11 cellular contexts compared by ENCODE assay signal in genomic region chr15:65066635-65067333, GRCh38. TPM values are rescaled to one million over a fixed set of nuclear protein-coding genes. Genes with fewer than 3 reads are reported as not detected.
A peak's percentile ranks its signal among the peaks of the same experiment; 100 is the strongest.
DNase-seq lines count a peak whose midpoint lies in the region; ATAC-seq and TF ChIP-seq lines count a peak whose summit lies in the region.
"Had no signal": no experiment of that assay in that cellular context is flagged by ENCODE, and none has a peak within 500 bp of the region (broad histone marks: within the 10 kb centered on the region; RNA-seq: fewer than 3 reads in every experiment).

No MANE protein-coding gene starts in this region.

- H3K36me3 ChIP-seq in cardiac muscle cell = no peaks in the 10 kb centered on the region
- no peaks in the 10 kb centered on the region for H3K36me3 ChIP-seq in neuronal stem cell (replicated peaks in 1 of 2; ENCODE audit: control insufficient read depth in 2 of 2, insufficient read depth in 2 of 2, low read length in 2 of 2)
- H3K36me3 ChIP-seq in uterus = no peaks in the 10 kb centered on the region

- in situ Hi-C loops in G401 (cut with HindIII; ENCODE audit: low sequenced_read_pairs) = no loop called here

- no peak overlapping the region for H4K91ac ChIP-seq in neuronal stem cell (ENCODE audit: low read depth, low read length, poor library complexity)

- no peak overlapping the region for H3K14ac ChIP-seq in neuronal stem cell (ENCODE audit: low read length)

- peak overlapping the region; percentile 73 for H3K4me2 ChIP-seq in neuronal stem cell (ENCODE audit: insufficient read depth, low read length, poor library complexity, severe bottlenecking)

- no peak overlapping the region for H4K8ac ChIP-seq in neuronal stem cell (ENCODE audit: low read depth, low read length)

- H3K4me3 ChIP-seq in cardiac muscle cell (peak overlapping the region; percentile 24), neuronal stem cell (ENCODE audit: low read length in 2 of 2) (peak overlapping the region in 1 of 2 donors; percentile 79), uterus (peak overlapping the region; percentile 43 to 58)

- H2BK12ac ChIP-seq in neuronal stem cell (ENCODE audit: low read length) = no peak overlapping the region

- H3K27me3 ChIP-seq in cardiac muscle cell (no peaks in the 10 kb centered on the region), neuronal stem cell (ENCODE audit: control insufficient read depth in 3 of 3, insufficient read depth in 3 of 3, low read depth in 1 of 3, low read length in 3 of 3) (peaks cover 0 to 51% (median 0%) of the 10 kb centered on the region in 3 experiments), uterus (no peaks in the 10 kb centered on the region)

- intact Hi-C loops in Right ventricle myocardium inferior (cut with DNase I) = no loop called here
- intact Hi-C loops in left ventricle myocardium superior (cut with micrococcal nuclease) = no loop called here
- intact Hi-C loops in uterus (cut with DNase I; ENCODE audit: low total_unique reads) = no loop called here

- ATAC-seq in Right ventricle myocardium inferior = no peak
- ATAC-seq in left ventricle myocardium superior = peak; percentile 2
- ATAC-seq in HG02840 (IDR thresholded peaks at IDR 0.05; ENCODE audit: low FRiP score, unreplicated experiment) = no peak

- H2BK15ac ChIP-seq in neuronal stem cell (ENCODE audit: low read length) = peak overlapping the region; percentile 88

- peak in 1 of 2 donors; percentile 37 for TF ChIP-seq POLR2A in uterus (IDR thresholded peaks at IDR 0.05)

- H3K23ac ChIP-seq in neuronal stem cell (ENCODE audit: low read depth, low read length, poor library complexity) = no peak overlapping the region

- no peak overlapping the region for H3K9ac ChIP-seq in neuronal stem cell (ENCODE audit: low read depth, low read length, poor library complexity)

- no CpG with 5 or more reads among the region's 10 CpGs for WGBS in neuronal stem cell (ENCODE audit: extremely low coverage in 2 of 2, insufficient read length in 2 of 2, insufficient replicate concordance in 1 of 2), 2 donors

- H3K4me1 ChIP-seq in cardiac muscle cell (ENCODE audit: low read depth) (peaks cover 42% of the 10 kb centered on the region), neuronal stem cell (ENCODE audit: control insufficient read depth in 2 of 2, insufficient read depth in 1 of 2, low read depth in 1 of 2, low read length in 2 of 2) (peaks cover 8 to 26% of the 10 kb centered on the region in 2 donors), uterus (peaks cover 13 to 22% of the 10 kb centered on the region in 2 donors)

- H3K27ac ChIP-seq in cardiac muscle cell (no peak overlapping the region), neuronal stem cell (replicated peaks; ENCODE audit: low read length) (peak overlapping the region; percentile 1), uterus (peak overlapping the region; percentile 80 to 98)

- H3K9me3 ChIP-seq in cardiac muscle cell (ENCODE audit: low read depth) = no peaks in the 10 kb centered on the region
- no peaks in the 10 kb centered on the region for H3K9me3 ChIP-seq in neuronal stem cell (replicated peaks in 1 of 2; ENCODE audit: control insufficient read depth in 2 of 2, insufficient read depth in 1 of 2, low read depth in 1 of 2, low read length in 2 of 2)
- no peaks in the 10 kb centered on the region for H3K9me3 ChIP-seq in uterus

- DNase-seq in cardiac muscle cell (ENCODE audit: low read depth in 1 of 2, low spot score in 1 of 2) = no peak
- DNase-seq in Right ventricle myocardium inferior (ENCODE audit: missing footprints) = no peak
- no peak for DNase-seq in left ventricle myocardium superior
- DNase-seq in neuronal stem cell (ENCODE audit: low spot score) = no peak
- peak; percentile 85 to 91 for DNase-seq in uterus
- no peak for DNase-seq in G401 (ENCODE audit: low spot score)
- no peak for DNase-seq in COLO829 (ENCODE audit: low spot score)
- DNase-seq: immature natural killer cell, NCI-H524 treated with DMSO at 0.1 percent for 48 hours had no signal

- H3K18ac ChIP-seq in neuronal stem cell (ENCODE audit: low read length) = peak overlapping the region; percentile 94

- no peak for TF ChIP-seq CTCF in cardiac muscle cell (IDR thresholded peaks at IDR 0.05; ENCODE audit: low read depth, low read length)
- TF ChIP-seq CTCF in uterus (IDR thresholded peaks at IDR 0.05) = no peak

- peak overlapping the region; percentile 65 for H2AFZ ChIP-seq in neuronal stem cell (ENCODE audit: low read length)

- no peak overlapping the region for H3K4ac ChIP-seq in neuronal stem cell (ENCODE audit: low read length)

- no peak overlapping the region for H2BK5ac ChIP-seq in neuronal stem cell (ENCODE audit: low read length)

- H2BK120ac ChIP-seq in neuronal stem cell (ENCODE audit: low read depth, low read length) = peak overlapping the region; percentile 36

- H3K79me1 ChIP-seq in neuronal stem cell (ENCODE audit: low read depth, low read length) = no peaks in the 10 kb centered on the region

- H2AK5ac ChIP-seq in neuronal stem cell (ENCODE audit: low read depth, low read length) = peak overlapping the region; percentile 21

RNA-seq across cellular contexts. Expression of gene RASL12, which starts 1.0 kb away (rescaled TPM):
- total RNA-seq in cardiac muscle cell (7.0 and 38.2 TPM in 2 replicates), Right ventricle myocardium inferior (23.3 TPM), left ventricle myocardium superior (18.9 TPM), uterus (100 to 1,000 TPM in 1 of 4 donors, 10 to 100 TPM in 3; 65.3 to 116 (median 76.6) TPM)
- 4.0 and 28.4 TPM in 2 replicates for polyA plus RNA-seq in cardiac muscle cell
- 4.1 TPM for polyA plus RNA-seq in neuronal stem cell (2013, experiment 1 of 2)
- 4.2 TPM for polyA plus RNA-seq in neuronal stem cell (2013, experiment 2 of 2)
- not detected in 2 replicates for total RNA-seq in G401 (2014; rRNA removed; shearing (Covaris generic))
- polyA plus RNA-seq: immature natural killer cell had no signal

RNA-seq across cellular contexts. Expression of gene KBTBD13, which starts 9.8 kb away (rescaled TPM):
- 3.3 and 5.0 TPM in 2 replicates for total RNA-seq in cardiac muscle cell
- 4.8 and 5.0 TPM in 2 replicates for polyA plus RNA-seq in cardiac muscle cell
- 8.4 TPM for total RNA-seq in Right ventricle myocardium inferior
- 10.6 TPM for total RNA-seq in left ventricle myocardium superior
- polyA plus RNA-seq in neuronal stem cell (2013, experiment 1 of 2) = 0.01 TPM
- not detected for polyA plus RNA-seq in neuronal stem cell (2013, experiment 2 of 2)
- 1 to 10 TPM in 1 of 4 donors, under 1 TPM in 1, not detected in 2; 0.21 to 1.3 TPM for total RNA-seq in uterus
- total RNA-seq in G401 (2014; rRNA removed; shearing (Covaris generic)) = 0.37 TPM in 1 of 2 replicates, not detected in the other
- polyA plus RNA-seq: immature natural killer cell had no signal

RNA-seq across cellular contexts. Expression of gene SLC51B, which starts 21.6 kb away (rescaled TPM):
- total RNA-seq in cardiac muscle cell = not detected in 2 replicates
- not detected in 2 replicates for polyA plus RNA-seq in cardiac muscle cell
- total RNA-seq in Right ventricle myocardium inferior = not detected
- total RNA-seq in left ventricle myocardium superior = not detected
- not detected for polyA plus RNA-seq in neuronal stem cell (2013, experiment 1 of 2)
- polyA plus RNA-seq in neuronal stem cell (2013, experiment 2 of 2) = not detected
- total RNA-seq in uterus = not detected
- total RNA-seq in G401 (2014; rRNA removed; shearing (Covaris generic)) = not detected in 2 replicates
- total RNA-seq: ureter had no signal
- polyA plus RNA-seq: immature natural killer cell had no signal

RNA-seq across cellular contexts. Expression of gene MTFMT, which starts 37.3 kb away (rescaled TPM):
- total RNA-seq in cardiac muscle cell = 51.8 and 53.5 TPM in 2 replicates
- 26.6 and 31.8 TPM in 2 replicates for polyA plus RNA-seq in cardiac muscle cell
- total RNA-seq in Right ventricle myocardium inferior = 18.7 TPM
- 20.4 TPM for total RNA-seq in left ventricle myocardium superior
- polyA plus RNA-seq in neuronal stem cell (2013, experiment 1 of 2) = 14.3 TPM
- 14.6 TPM for polyA plus RNA-seq in neuronal stem cell (2013, experiment 2 of 2)
- total RNA-seq in uterus = 10 to 100 TPM; 11.5 to 30.1 (median 21.0) TPM
- total RNA-seq in G401 (2014; rRNA removed; shearing (Covaris generic)) = 34.2 and 99.1 TPM in 2 replicates

RNA-seq across cellular contexts. Expression of gene UBAP1L, which starts 48.2 kb away (rescaled TPM):
- total RNA-seq in cardiac muscle cell = 3.7 and 5.1 TPM in 2 replicates
- polyA plus RNA-seq in cardiac muscle cell = 1.6 and 2.7 TPM in 2 replicates
- 1.5 TPM for total RNA-seq in Right ventricle myocardium inferior
- total RNA-seq in left ventricle myocardium superior = 1.3 TPM
- polyA plus RNA-seq in neuronal stem cell (2013, experiment 1 of 2) = 1.0 TPM
- polyA plus RNA-seq in neuronal stem cell (2013, experiment 2 of 2) = 0.91 TPM
- total RNA-seq in uterus = 10 to 100 TPM in 1 of 4 donors, 1 to 10 TPM in 2, under 1 TPM in 1; 0.77 to 16.0 (median 3.8) TPM
- 0.24 and 0.25 TPM in 2 replicates for total RNA-seq in G401 (2014; rRNA removed; shearing (Covaris generic))

Comparison
In these comparisons a context has a peak if more than half of its experiments do, and no peak if none do; other contexts are left out.
1. DNase-seq: peak in uterus (2 of 2); none in cardiac muscle cell (0 of 2), Right ventricle myocardium inferior (single experiment), left ventricle myocardium superior (single experiment), neuronal stem cell (single experiment), G401 (single experiment) and COLO829 (single experiment).